ENCODE assay signal across 14 cellular contexts in the genomic region with DNA sequence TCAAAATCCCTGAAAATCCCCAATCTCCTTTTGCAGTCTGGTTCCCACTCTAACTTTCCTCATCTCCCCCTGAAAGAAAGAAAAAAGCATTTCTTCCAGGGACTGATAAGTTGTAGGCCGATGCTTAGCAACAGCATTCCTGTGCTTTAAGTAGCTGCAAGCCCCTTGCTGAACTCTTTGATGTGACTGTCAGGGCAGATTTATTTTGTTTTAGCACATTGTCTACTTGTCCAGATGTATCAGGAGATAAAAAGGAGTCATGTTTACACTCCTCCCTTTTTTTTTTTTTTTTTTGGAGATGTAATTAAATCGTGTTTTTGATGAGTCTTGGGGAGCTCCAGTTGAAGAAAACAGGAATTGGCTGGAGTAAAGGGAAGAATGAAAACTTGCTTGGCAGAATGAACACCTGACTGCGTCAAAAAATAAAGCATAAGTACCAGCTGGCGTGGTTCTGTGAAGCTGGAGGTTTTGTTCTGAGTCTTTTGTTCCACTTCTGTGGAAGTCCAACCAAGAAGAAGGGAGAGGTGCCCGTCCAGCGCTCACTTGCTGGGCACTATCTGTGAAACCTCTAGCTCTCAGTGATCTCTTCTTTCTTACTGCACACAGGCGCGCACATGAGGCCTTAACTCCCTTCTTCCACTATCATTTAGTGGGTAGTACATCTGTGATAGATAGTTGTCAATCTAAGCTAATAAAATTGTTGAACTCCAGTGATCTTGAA.
A peak's percentile ranks its signal among the peaks of the same experiment; 100 is the strongest.
DNase-seq lines count a peak whose midpoint lies in the region; ATAC-seq and TF ChIP-seq lines count a peak whose summit lies in the region.
"Had no signal": no experiment of that assay in that cellular context is flagged by ENCODE, and none has a peak within 500 bp of the region (broad histone marks: within the 10 kb centered on the region; RNA-seq: fewer than 3 reads in every experiment).

No MANE protein-coding gene starts in this region.

- H3K4me3 ChIP-seq in HEK293 (ENCODE audit: low read depth, low read length) = no peak overlapping the region
- no peak overlapping the region for H3K4me3 ChIP-seq in left ventricle myocardium inferior
- H3K4me3 ChIP-seq in ovary = no peak overlapping the region

- H3K27me3 ChIP-seq in left ventricle myocardium inferior (ENCODE audit: low read depth) (no peaks in the 10 kb centered on the region), ovary (no peaks in the 10 kb centered on the region)

- DNase-seq in SW480 (ENCODE audit: low spot score) = peak; percentile 42
- no peak for DNase-seq in left ventricle myocardium inferior
- DNase-seq in ovary = peak in 3 of 5 donors; percentile 23 to 47 (median 46)
- no peak for DNase-seq in activated CD4-positive, alpha-beta T cell treated with anti-CD3 and anti-CD28 coated beads, Interleukin-2, amount 10 ng/mL, durations not matched to agents 24 days and 14 days
- DNase-seq in activated T-cell treated with anti-CD3 and anti-CD28 coated beads, Interleukin-2, amount 50 U/mL, for 48 hours = no peak
- DNase-seq: activated B cell treated with CpG ODN at 0.5 μM for 24 hours; effector CD4-positive, alpha-beta T cell had no signal

- WGBS in ovary, 3 donors = 58 to 63% (median 59%) methylated on average over 8 of the region's 8 CpGs

- H3K9me3 Mint-ChIP-seq in activated CD4-positive, alpha-beta T cell treated with anti-CD3 and anti-CD28 coated beads, Interleukin-2, amount 10 ng/mL, durations not matched to agents 24 days and 14 days = no peaks in the 10 kb centered on the region
- H3K9me3 Mint-ChIP-seq: activated B cell treated with CpG ODN at 0.5 μM for 24 hours, HFFc6 had no signal

- TF ChIP-seq POLR2A in ovary (IDR thresholded peaks at IDR 0.05) = no peak

- H3K4me1 Mint-ChIP-seq in activated CD4-positive, alpha-beta T cell treated with anti-CD3 and anti-CD28 coated beads, Interleukin-2, amount 10 ng/mL, durations not matched to agents 24 days and 14 days = no peaks in the 10 kb centered on the region
- H3K4me1 Mint-ChIP-seq: activated B cell treated with CpG ODN at 0.5 μM for 24 hours had no signal

- no peaks in the 10 kb centered on the region for H3K36me3 Mint-ChIP-seq in activated CD4-positive, alpha-beta T cell treated with anti-CD3 and anti-CD28 coated beads, Interleukin-2, amount 10 ng/mL, durations not matched to agents 24 days and 14 days (ENCODE audit: low read depth)

- POLR2A ChIA-PET in HEK293 (lab: Yijun Ruan, JAX) = interaction anchor here (0.6 to 1.5 kb wide), 2 partner anchors 267 to 901 kb away, joined by 3 to 6 read pairs; a partner anchor contains a TSS

- peaks cover 7% of the 10 kb centered on the region for H3K4me1 ChIP-seq in HEK293 (ENCODE audit: control insufficient read depth, insufficient read depth, low read length)
- H3K4me1 ChIP-seq in left ventricle myocardium inferior = peaks cover 30% of the 10 kb centered on the region
- peaks cover 5% of the 10 kb centered on the region for H3K4me1 ChIP-seq in ovary (ENCODE audit: insufficient read depth)
- H3K4me1 ChIP-seq: parathyroid adenoma had no signal

- TF ChIP-seq CTCF in HEK293 (tag by site-specific recombination; IDR thresholded peaks at IDR 0.05) (no peak), left ventricle myocardium inferior (IDR thresholded peaks at IDR 0.05; ENCODE audit: borderline replicate concordance) (no peak), ovary (IDR thresholded peaks at IDR 0.05) (no peak)

- H3K27ac ChIP-seq in HEK293 (ENCODE audit: extremely low read depth, low read depth, low read length) = no peak overlapping the region
- H3K27ac ChIP-seq in left ventricle myocardium inferior (replicated peaks) = peak overlapping the region; percentile 41
- H3K27ac ChIP-seq in ovary = no peak overlapping the region
- H3K27ac ChIP-seq: C4-2B, parathyroid adenoma had no signal

- H3K36me3 ChIP-seq in HEK293 (ENCODE audit: control insufficient read depth in 2 of 2, insufficient read depth in 1 of 2, low read length in 2 of 2) = no peaks in the 10 kb centered on the region
- no peaks in the 10 kb centered on the region for H3K36me3 ChIP-seq in left ventricle myocardium inferior
- H3K36me3 ChIP-seq in ovary = no peaks in the 10 kb centered on the region

- no peaks in the 10 kb centered on the region for H3K27me3 Mint-ChIP-seq in activated CD4-positive, alpha-beta T cell treated with anti-CD3 and anti-CD28 coated beads, Interleukin-2, amount 10 ng/mL, durations not matched to agents 24 days and 14 days

- CTCF ChIA-PET in HEK293 (lab: Yijun Ruan, JAX) = interaction anchor here (0.6 to 1.8 kb wide), 28 partner anchors 9 to 1077 kb away, joined by 3 to 11 read pairs (median 3); no protein-coding TSS in a partner anchor

- no peak for TF ChIP-seq EP300 in ovary (IDR thresholded peaks at IDR 0.05)

- no peaks in the 10 kb centered on the region for H3K9me3 ChIP-seq in HEK293 (ENCODE audit: control insufficient read depth, insufficient read depth, low read depth, low read length)
- H3K9me3 ChIP-seq in left ventricle myocardium inferior (replicated peaks) = no peaks in the 10 kb centered on the region
- no peaks in the 10 kb centered on the region for H3K9me3 ChIP-seq in ovary

- no peak overlapping the region for H3K4me3 Mint-ChIP-seq in activated CD4-positive, alpha-beta T cell treated with anti-CD3 and anti-CD28 coated beads, Interleukin-2, amount 10 ng/mL, durations not matched to agents 24 days and 14 days
- H3K4me3 Mint-ChIP-seq: activated B cell treated with CpG ODN at 0.5 μM for 24 hours, HFFc6 had no signal

- intact Hi-C loops in left ventricle myocardium inferior (cut with micrococcal nuclease) = no loop called here
- intact Hi-C loops in ovary (cut with DNase I) = loop anchor here in 1 of 4 donors (5.0 to 10.0 kb wide), 2 partner anchors 268 to 901 kb away; a partner anchor contains a TSS
- intact Hi-C loops in activated CD4-positive, alpha-beta T cell treated with anti-CD3 and anti-CD28 coated beads, Interleukin-2, amount 10 ng/mL, durations not matched to agents 24 days and 14 days (cut with micrococcal nuclease) = no loop called here

- H3K27ac Mint-ChIP-seq in activated CD4-positive, alpha-beta T cell treated with anti-CD3 and anti-CD28 coated beads, Interleukin-2, amount 10 ng/mL, durations not matched to agents 24 days and 14 days = no peak overlapping the region
- H3K27ac Mint-ChIP-seq: activated B cell treated with CpG ODN at 0.5 μM for 24 hours, HFFc6 had no signal

- no peak for ATAC-seq in HG02840 (IDR thresholded peaks at IDR 0.05; ENCODE audit: low FRiP score, unreplicated experiment)
- ATAC-seq in HG03469 (IDR thresholded peaks at IDR 0.05; ENCODE audit: unreplicated experiment) = no peak
- ATAC-seq: stimulated activated naive CD8-positive, alpha-beta T cell treated with anti-CD3 and anti-CD28 coated beads, Interleukin-15, Interleukin-2, amounts not matched to agents 100 U/mL and 50 U/mL, for 24 hours had no signal

TF ChIP-seq in HEK293, 187 proteins besides CTCF, POLR2A, EP300 and RAD21:
- 0 out of 2 replicates have a peak, but pooled peaks have one; percentile 8 for TF ChIP-seq FEZF1 (tag by site-specific recombination; IDR thresholded peaks at IDR 0.05)
- TF ChIP-seq RBAK (tag by site-specific recombination; IDR thresholded peaks at IDR 0.05) = no peak
- TF ChIP-seq ZEB2 (tag by site-specific recombination; IDR thresholded peaks at IDR 0.05) = no peak
- no peak for TF ChIP-seq HOXD13 (CRISPR knock-in tag; IDR thresholded peaks at IDR 0.05; ENCODE audit: borderline replicate concordance)
- TF ChIP-seq SP7 (tag by site-specific recombination; IDR thresholded peaks at IDR 0.05) = no peak
- peak; percentile 12; the same call in 1 of the 2 replicates for TF ChIP-seq ZXDB (tag by site-specific recombination; IDR thresholded peaks at IDR 0.05)
- peak; percentile 41; the same call in 1 of the 2 replicates for TF ChIP-seq OSR2 (tag by site-specific recombination; IDR thresholded peaks at IDR 0.05)
- TF ChIP-seq, protein P1, sequence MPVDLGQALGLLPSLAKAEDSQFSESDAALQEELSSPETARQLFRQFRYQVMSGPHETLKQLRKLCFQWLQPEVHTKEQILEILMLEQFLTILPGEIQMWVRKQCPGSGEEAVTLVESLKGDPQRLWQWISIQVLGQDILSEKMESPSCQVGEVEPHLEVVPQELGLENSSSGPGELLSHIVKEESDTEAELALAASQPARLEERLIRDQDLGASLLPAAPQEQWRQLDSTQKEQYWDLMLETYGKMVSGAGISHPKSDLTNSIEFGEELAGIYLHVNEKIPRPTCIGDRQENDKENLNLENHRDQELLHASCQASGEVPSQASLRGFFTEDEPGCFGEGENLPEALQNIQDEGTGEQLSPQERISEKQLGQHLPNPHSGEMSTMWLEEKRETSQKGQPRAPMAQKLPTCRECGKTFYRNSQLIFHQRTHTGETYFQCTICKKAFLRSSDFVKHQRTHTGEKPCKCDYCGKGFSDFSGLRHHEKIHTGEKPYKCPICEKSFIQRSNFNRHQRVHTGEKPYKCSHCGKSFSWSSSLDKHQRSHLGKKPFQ (tag by site-specific recombination; IDR thresholded peaks at IDR 0.05) = no peak
- TF ChIP-seq GLI4 (tag by site-specific recombination; IDR thresholded peaks at IDR 0.05) = no peak
- TF ChIP-seq WT1 (tag by site-specific recombination; IDR thresholded peaks at IDR 0.05) = peak; percentile 91
- TF ChIP-seq ZNF16 (tag by site-specific recombination; IDR thresholded peaks at IDR 0.05; ENCODE audit: low read depth) = no peak
- TF ChIP-seq ZNF777 (tag by site-specific recombination; IDR thresholded peaks at IDR 0.05; ENCODE audit: borderline replicate concordance) = no peak
- TF ChIP-seq ZNF10 (tag by site-specific recombination; IDR thresholded peaks at IDR 0.05) = no peak
- TF ChIP-seq ZNF624 (tag by site-specific recombination; IDR thresholded peaks at IDR 0.05) = no peak
- no peak for TF ChIP-seq YY2 (tag by site-specific recombination; IDR thresholded peaks at IDR 0.05)
- TF ChIP-seq, protein P2, sequence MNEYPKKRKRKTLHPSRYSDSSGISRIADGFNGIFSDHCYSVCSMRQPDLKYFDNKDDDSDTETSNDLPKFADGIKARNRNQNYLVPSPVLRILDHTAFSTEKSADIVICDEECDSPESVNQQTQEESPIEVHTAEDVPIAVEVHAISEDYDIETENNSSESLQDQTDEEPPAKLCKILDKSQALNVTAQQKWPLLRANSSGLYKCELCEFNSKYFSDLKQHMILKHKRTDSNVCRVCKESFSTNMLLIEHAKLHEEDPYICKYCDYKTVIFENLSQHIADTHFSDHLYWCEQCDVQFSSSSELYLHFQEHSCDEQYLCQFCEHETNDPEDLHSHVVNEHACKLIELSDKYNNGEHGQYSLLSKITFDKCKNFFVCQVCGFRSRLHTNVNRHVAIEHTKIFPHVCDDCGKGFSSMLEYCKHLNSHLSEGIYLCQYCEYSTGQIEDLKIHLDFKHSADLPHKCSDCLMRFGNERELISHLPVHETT (tag by site-specific recombination; IDR thresholded peaks at IDR 0.05) = no peak
- peak; percentile 96 for TF ChIP-seq TCF7L2 (IDR thresholded peaks at IDR 0.05; ENCODE audit: borderline replicate concordance, low read depth, low read length)
- TF ChIP-seq ZNF596 (tag by site-specific recombination; IDR thresholded peaks at IDR 0.05) = 0 out of 2 replicates have a peak, but pooled peaks have one; percentile 2

Comparison
In these comparisons a context has a peak if more than half of its experiments do, and no peak if none do; other contexts are left out.
1. DNase-seq: peak in SW480 (single experiment) and ovary (3 of 5); none in left ventricle myocardium inferior (single experiment), activated CD4-positive, alpha-beta T cell treated with anti-CD3 and anti-CD28 coated beads, Interleukin-2, amount 10 ng/mL, durations not matched to agents 24 days and 14 days (single experiment) and activated T-cell treated with anti-CD3 and anti-CD28 coated beads, Interleukin-2, amount 50 U/mL, for 48 hours (0 of 2).